10 cellular contexts compared by ENCODE assay signal in the genomic region with DNA sequence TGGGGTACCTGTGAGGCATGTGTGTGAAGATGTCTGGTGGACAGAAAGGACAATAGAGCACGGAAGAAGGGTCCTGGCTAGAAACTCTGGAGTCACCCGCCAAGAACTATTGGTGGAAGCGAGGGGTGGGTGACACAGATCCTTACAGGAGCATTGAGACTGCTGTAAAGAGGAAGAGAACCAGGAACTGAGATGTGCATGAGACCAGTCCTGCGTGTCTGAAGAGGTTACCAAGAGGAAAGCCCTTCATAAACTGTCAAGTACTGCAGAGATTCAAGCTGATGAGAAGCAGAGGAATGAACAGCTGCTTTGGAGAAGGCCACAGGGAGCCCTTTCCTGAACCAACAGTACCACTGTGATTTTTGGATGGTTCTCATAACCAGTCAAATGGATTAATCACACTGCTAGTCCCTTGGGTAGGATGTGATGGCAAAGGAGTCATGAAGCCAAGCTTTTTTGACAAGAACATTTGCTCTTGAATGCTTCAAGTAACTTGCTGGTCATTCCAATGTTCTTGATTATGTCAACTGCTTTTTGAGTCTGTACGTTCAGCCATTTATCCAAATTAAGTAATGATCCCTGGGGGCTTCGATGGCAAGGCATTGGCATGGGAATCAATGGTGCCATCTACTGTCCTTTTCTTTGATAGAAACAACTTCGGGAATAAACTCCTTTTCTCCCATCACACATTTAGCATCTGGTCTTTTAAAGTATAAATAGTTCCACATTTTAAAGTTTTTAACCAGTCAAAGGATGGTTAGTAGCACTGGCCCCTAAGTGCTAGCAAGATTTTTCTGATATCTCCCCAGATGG. TPM values are rescaled to one million over a fixed set of nuclear protein-coding genes. Genes with fewer than 3 reads are reported as not detected.
DNase-seq lines count a peak whose midpoint lies in the region; ATAC-seq and TF ChIP-seq lines count a peak whose summit lies in the region.
"Had no signal": no experiment of that assay in that cellular context is flagged by ENCODE, and none has a peak within 500 bp of the region (broad histone marks: within the 10 kb centered on the region; RNA-seq: fewer than 3 reads in every experiment).

No MANE protein-coding gene starts in this region.

- no peak overlapping the region for H3K4me3 ChIP-seq in GM06990 (replicated peaks; ENCODE audit: low read depth, low read length)
- no peak overlapping the region for H3K4me3 ChIP-seq in effector memory CD4-positive, alpha-beta T cell (ENCODE audit: insufficient read depth, low read depth, low read length, poor library complexity, severe bottlenecking)

- H3K4me3 Mint-ChIP-seq in activated B cell treated with CpG ODN at 0.5 μM for 24 hours (no peak overlapping the region), naive B cell (peak overlapping the region in 1 of 8 donors; percentile 17)
- H3K4me3 Mint-ChIP-seq: activated naive CD4-positive, alpha-beta T cell treated with anti-CD3 and anti-CD28 coated beads, Interleukin-2, amount 10 ng/mL, durations not matched to agents 7 days and 5 days; naive thymus-derived CD8-positive, alpha-beta T cell had no signal

- peaks cover 27% of the 10 kb centered on the region for H3K4me1 Mint-ChIP-seq in activated B cell treated with CpG ODN at 0.5 μM for 24 hours
- H3K4me1 Mint-ChIP-seq in naive B cell, result peaks cover 11 to 24% (median 21%) of the 10 kb centered on the region in 3 donors
- H3K4me1 Mint-ChIP-seq: activated naive CD4-positive, alpha-beta T cell treated with anti-CD3 and anti-CD28 coated beads, Interleukin-2, amount 10 ng/mL, durations not matched to agents 7 days and 5 days had no signal

- no peaks in the 10 kb centered on the region for H3K27me3 ChIP-seq in GM06990 (replicated peaks; ENCODE audit: control insufficient read depth, insufficient read depth, low read length)
- H3K27me3 ChIP-seq in effector memory CD4-positive, alpha-beta T cell (replicated peaks; ENCODE audit: control insufficient read depth, insufficient read depth, low read length, poor library complexity, severe bottlenecking), result no peaks in the 10 kb centered on the region

- no peaks in the 10 kb centered on the region for H3K9me3 ChIP-seq in effector memory CD4-positive, alpha-beta T cell (ENCODE audit: control insufficient read depth, low read length)

- TF ChIP-seq CTCF in GM06990 (IDR thresholded peaks at IDR 0.05; ENCODE audit: insufficient read depth, low read length, poor library complexity, severe bottlenecking), result peak; percentile 28
- no peak for TF ChIP-seq CTCF in activated B cell treated with CpG ODN at 0.5 μM for 24 hours (IDR thresholded peaks at IDR 0.05)

- H3K36me3 Mint-ChIP-seq in activated B cell treated with CpG ODN at 0.5 μM for 24 hours (ENCODE audit: low read depth), result no peaks in the 10 kb centered on the region
- H3K36me3 Mint-ChIP-seq in naive B cell, result no peaks in the 10 kb centered on the region
- H3K36me3 Mint-ChIP-seq: activated naive CD4-positive, alpha-beta T cell treated with anti-CD3 and anti-CD28 coated beads, Interleukin-2, amount 10 ng/mL, durations not matched to agents 7 days and 5 days; naive thymus-derived CD8-positive, alpha-beta T cell had no signal

- intact Hi-C loops in activated B cell treated with CpG ODN at 0.5 μM for 24 hours (cut with micrococcal nuclease), result no loop called here

- POLR2A ChIA-PET in activated B cell treated with CpG ODN at 0.5 μM for 24 hours (lab: Charles Lee), result no interaction called here

- DNase-seq in GM06990 (ENCODE audit: extremely low read depth, insufficient read length) (no peak), HT1080 (ENCODE audit: low read depth) (peak; percentile 24), activated B cell treated with CpG ODN at 0.5 μM for 24 hours (no peak), naive B cell (no peak), 8988T (no peak), COLO668 (lab: John Stamatoyannopoulos, UW; ENCODE audit: unreplicated experiment) (no peak)
- no peak for DNase-seq in effector memory CD4-positive, alpha-beta T cell
- DNase-seq in activated CD4-positive, alpha-beta T cell treated with anti-CD3 and anti-CD28 coated beads for 1 hour, result no peak
- DNase-seq: activated naive CD4-positive, alpha-beta T cell treated with anti-CD3 and anti-CD28 coated beads, Interleukin-2, amount 10 ng/mL, durations not matched to agents 7 days and 5 days; naive thymus-derived CD8-positive, alpha-beta T cell had no signal

- no peaks in the 10 kb centered on the region for H3K36me3 ChIP-seq in GM06990 (ENCODE audit: control insufficient read depth, insufficient read depth, low read length)
- no peaks in the 10 kb centered on the region for H3K36me3 ChIP-seq in effector memory CD4-positive, alpha-beta T cell (ENCODE audit: control insufficient read depth, insufficient read depth, low read length)

- peak; percentile 60 for ATAC-seq in activated B cell treated with CpG ODN at 0.5 μM for 24 hours (ENCODE audit: low read depth)
- ATAC-seq in naive B cell (ENCODE audit: low read depth in 2 of 2), result peak; percentile 73 to 75
- ATAC-seq: naive thymus-derived CD8-positive, alpha-beta T cell had no signal

- H3K9me3 Mint-ChIP-seq in activated B cell treated with CpG ODN at 0.5 μM for 24 hours, result no peaks in the 10 kb centered on the region
- no peaks in the 10 kb centered on the region for H3K9me3 Mint-ChIP-seq in naive B cell
- H3K9me3 Mint-ChIP-seq: activated naive CD4-positive, alpha-beta T cell treated with anti-CD3 and anti-CD28 coated beads, Interleukin-2, amount 10 ng/mL, durations not matched to agents 7 days and 5 days; naive thymus-derived CD8-positive, alpha-beta T cell had no signal

- peak overlapping the region; percentile 46 for H3K27ac Mint-ChIP-seq in activated B cell treated with CpG ODN at 0.5 μM for 24 hours
- peak overlapping the region in 3 of 6 donors; percentile 2 to 62 (median 38) for H3K27ac Mint-ChIP-seq in naive B cell
- H3K27ac Mint-ChIP-seq: activated naive CD4-positive, alpha-beta T cell treated with anti-CD3 and anti-CD28 coated beads, Interleukin-2, amount 10 ng/mL, durations not matched to agents 7 days and 5 days; naive thymus-derived CD8-positive, alpha-beta T cell had no signal

- CTCF ChIA-PET in activated B cell treated with CpG ODN at 0.5 μM for 24 hours (lab: Charles Lee), result interaction anchor here (1.6 kb wide), 1 partner anchor 22 kb away, joined by 3 read pairs; no protein-coding TSS in a partner anchor

- H3K27ac ChIP-seq in effector memory CD4-positive, alpha-beta T cell (ENCODE audit: insufficient read depth, low read length, poor library complexity, severe bottlenecking), result no peak overlapping the region

- H3K27me3 Mint-ChIP-seq in activated B cell treated with CpG ODN at 0.5 μM for 24 hours (no peaks in the 10 kb centered on the region), naive B cell (peaks cover 0 to 10% (median 0%) of the 10 kb centered on the region in 3 donors)

- H3K4me1 ChIP-seq in effector memory CD4-positive, alpha-beta T cell (ENCODE audit: control insufficient read depth, insufficient read depth, low read length, poor library complexity, severe bottlenecking), result no peaks in the 10 kb centered on the region

RNA-seq across cellular contexts. Expression of a gene that starts 42.9 kb away (rescaled TPM):
- 0.84 and 1.0 TPM in 2 replicates for total RNA-seq in HT1080 (2014; rRNA removed; shearing (Covaris generic))
- polyA plus RNA-seq in HT1080 (2015; cell fraction: cytosol; rRNA removed), result 0.37 and 0.38 TPM in 2 replicates
- polyA plus RNA-seq in HT1080 (2015; cell fraction: nucleus; rRNA removed), result 6.1 and 9.6 TPM in 2 replicates
- total RNA-seq in activated B cell treated with CpG ODN at 0.5 μM for 24 hours, result 1.3 and 1.5 TPM in 2 replicates
- polyA plus RNA-seq in naive B cell (ENCODE audit: low read depth in 6 of 6), result under 1 TPM in 5 of 6 donors, not detected in 1; 0.41 to 0.96 (median 0.52) TPM
